In genomic region chr14:22545842-22546721, GRCh38 we compare ENCODE assay signal across 8 cellular contexts. TPM values are rescaled to one million over a fixed set of nuclear protein-coding genes. Genes with fewer than 3 reads are reported as not detected.
DNase-seq lines count a peak whose midpoint lies in the region; ATAC-seq and TF ChIP-seq lines count a peak whose summit lies in the region.

No MANE protein-coding gene starts in this region.

- H3K27ac ChIP-seq in Peyer's patch (peak overlapping the region; percentile 63 to 81 (median 74)), duodenal mucosa (ENCODE audit: low read depth, low read length) (peak overlapping the region; percentile 45)

- H3K4me3 Mint-ChIP-seq in naive thymus-derived CD8-positive, alpha-beta T cell = peak overlapping the region; percentile 73 to 87 (median 80)

- H3K27me3 Mint-ChIP-seq in naive thymus-derived CD8-positive, alpha-beta T cell = no peaks in the 10 kb centered on the region

- no peak for TF ChIP-seq CTCF in Peyer's patch (IDR thresholded peaks at IDR 0.05)

- TF ChIP-seq POLR2A in Peyer's patch (IDR thresholded peaks at IDR 0.05) = no peak

- no peaks in the 10 kb centered on the region for H3K36me3 ChIP-seq in Peyer's patch
- no peaks in the 10 kb centered on the region for H3K36me3 ChIP-seq in duodenal mucosa (ENCODE audit: control insufficient read depth in 1 of 2, insufficient read depth in 2 of 2, low read length in 2 of 2)

- peaks cover 40 to 99% (median 78%) of the 10 kb centered on the region in 3 donors for H3K36me3 Mint-ChIP-seq in naive thymus-derived CD8-positive, alpha-beta T cell

- H3K4me1 Mint-ChIP-seq in naive thymus-derived CD8-positive, alpha-beta T cell = peaks cover 52 to 100% (median 98%) of the 10 kb centered on the region in 4 donors

- H3K9ac ChIP-seq in duodenal mucosa (ENCODE audit: low read depth in 1 of 2, low read length in 2 of 2) = peak overlapping the region; percentile 27 to 37

- peak; percentile 8 to 17 for ATAC-seq in naive thymus-derived CD8-positive, alpha-beta T cell
- ATAC-seq in HG03571 (IDR thresholded peaks at IDR 0.05; ENCODE audit: unreplicated experiment) (no peak), GM18861 (IDR thresholded peaks at IDR 0.05; ENCODE audit: unreplicated experiment) (no peak)

- H3K9me3 ChIP-seq in Peyer's patch (no peaks in the 10 kb centered on the region), duodenal mucosa (ENCODE audit: control insufficient read depth in 1 of 2, low read length in 2 of 2) (no peaks in the 10 kb centered on the region)

- DNase-seq in AG20443 (ENCODE audit: low spot score) (peak; percentile 84), Peyer's patch (no peak), NCI-H2107 treated with DMSO at 0.1 percent for 48 hours (lab: John Stamatoyannopoulos, UW; ENCODE audit: unreplicated experiment) (no peak), NCI-H1048 (lab: John Stamatoyannopoulos, UW) (no peak)
- peak in 2 of 10 donors; percentile 52 for DNase-seq in naive thymus-derived CD8-positive, alpha-beta T cell

- H3K9me3 Mint-ChIP-seq in naive thymus-derived CD8-positive, alpha-beta T cell = no peaks in the 10 kb centered on the region

- H3K4me3 ChIP-seq in Peyer's patch (no peak overlapping the region), duodenal mucosa (ENCODE audit: low read depth in 1 of 2, low read length in 2 of 2) (no peak overlapping the region)

- peaks cover 0 to 31% (median 7%) of the 10 kb centered on the region in 4 donors for H3K4me1 ChIP-seq in Peyer's patch
- H3K4me1 ChIP-seq in duodenal mucosa (ENCODE audit: control insufficient read depth in 1 of 2, insufficient read depth in 2 of 2, low read length in 2 of 2) = peaks cover 40 to 44% of the 10 kb centered on the region in 2 donors

- H3K27ac Mint-ChIP-seq in naive thymus-derived CD8-positive, alpha-beta T cell = peak overlapping the region; percentile 94 to 100 (median 97)

- H3K27me3 ChIP-seq in Peyer's patch (no peaks in the 10 kb centered on the region), duodenal mucosa (ENCODE audit: control insufficient read depth in 1 of 2, insufficient read depth in 2 of 2, low read length in 2 of 2) (no peaks in the 10 kb centered on the region)

- POLR2A ChIA-PET in naive thymus-derived CD8-positive, alpha-beta T cell (lab: Charles Lee) = interaction anchor here (0.6 to 13.3 kb wide), 13 partner anchors 10 to 1108 kb away, joined by 3 to 879 read pairs (median 4); partner anchors contain the start of genes ACIN1 and C14orf119

RNA-seq across cellular contexts. Expression of gene DAD1, which starts 42.9 kb away (rescaled TPM):
- 100 to 1,000 TPM in 2 of 4 donors, 10 to 100 TPM in 2; 52.0 to 173 (median 123) TPM for total RNA-seq in Peyer's patch
- total RNA-seq in naive thymus-derived CD8-positive, alpha-beta T cell = 100 to 1,000 TPM; 120 to 122 TPM
- 100 to 1,000 TPM; 610 to 660 (median 642) TPM for polyA plus RNA-seq in naive thymus-derived CD8-positive, alpha-beta T cell

RNA-seq across cellular contexts. Expression of gene ABHD4, which starts 52.0 kb away (rescaled TPM):
- total RNA-seq in Peyer's patch = 10 to 100 TPM; 28.1 to 51.4 (median 42.8) TPM
- total RNA-seq in naive thymus-derived CD8-positive, alpha-beta T cell = 10 to 100 TPM; 22.2 to 22.6 TPM
- polyA plus RNA-seq in naive thymus-derived CD8-positive, alpha-beta T cell = 10 to 100 TPM in 2 of 3 donors, 1 to 10 TPM in 1; 8.7 to 11.9 (median 11.1) TPM

Comparison
In these comparisons a context has a peak if more than half of its experiments do, and no peak if none do; other contexts are left out.
1. ATAC-seq: peak in naive thymus-derived CD8-positive, alpha-beta T cell (2 of 2); none in HG03571 (single experiment) and GM18861 (single experiment).